In the genomic region with DNA sequence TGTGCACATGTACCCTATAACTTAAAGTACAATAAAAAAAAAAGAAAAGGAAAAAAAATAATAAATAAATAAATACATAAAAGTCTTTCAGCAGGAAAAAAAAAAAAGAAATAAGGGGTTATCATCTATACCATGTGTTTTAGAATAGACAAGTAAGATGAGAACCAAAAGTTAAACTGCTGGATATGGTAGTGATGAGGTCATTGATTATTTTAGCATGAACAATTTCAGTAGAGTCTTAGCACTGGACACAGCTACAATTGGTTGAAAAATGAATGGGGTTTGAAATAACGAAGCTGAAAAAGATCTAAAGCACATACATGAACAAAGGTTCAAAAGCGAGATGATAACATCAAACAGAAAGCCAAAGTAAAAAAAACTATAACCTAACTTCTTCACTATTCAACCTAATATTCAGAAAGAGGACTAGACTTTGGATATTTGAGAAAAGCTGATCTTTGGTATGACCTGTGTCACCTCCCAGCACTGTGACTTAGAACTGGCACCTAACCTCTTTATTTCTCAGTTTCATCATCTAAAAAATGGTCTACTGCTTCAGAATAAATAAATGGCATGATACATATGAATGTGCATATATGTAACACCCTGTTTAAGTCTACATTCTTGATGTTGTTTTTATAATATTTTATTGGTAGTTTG, we compare ENCODE assay signal across 24 cellular contexts.
"Had no signal": no experiment of that assay in that cellular context is flagged by ENCODE, and none has a peak within 500 bp of the region (broad histone marks: within the 10 kb centered on the region; RNA-seq: fewer than 3 reads in every experiment).

No MANE protein-coding gene starts in this region.

- H3K9me3 ChIP-seq: ovary, testis, thyroid gland, transverse colon had no signal

- FAIRE-seq: islet of Langerhans, urothelium cell line had no signal

- H3K4me1 ChIP-seq: right atrium auricular region, stomach, testis, thyroid gland, transverse colon, upper lobe of left lung had no signal

- H3K36me3 ChIP-seq: heart left ventricle, ovary, right atrium auricular region, stomach, thyroid gland, transverse colon, upper lobe of left lung had no signal

- DNase-seq: heart left ventricle; hypothalamus; immature natural killer cell; naive B cell; natural killer cell; nephron progenitor cell; ovary; stimulated activated CD4-positive, alpha-beta T cell treated with anti-CD3 and anti-CD28 coated beads, Interleukin-12 subunit alpha, Interleukin-12 subunit beta, amount 100 ng/mL, for 4 hours; stimulated activated CD4-positive, alpha-beta T cell treated with anti-CD3 and anti-CD28 coated beads, Interleukin-15, amount 100 ng/mL, for 24 hours; stimulated activated CD4-positive, alpha-beta T cell treated with anti-CD3 and anti-CD28 coated beads, Interleukin-2, amount 100 ng/mL, for 24 hours; stimulated activated CD4-positive, alpha-beta T cell treated with anti-CD3 and anti-CD28 coated beads, Interleukin-4, amount 100 ng/mL, for 1 hour; stimulated activated naive B cell treated with anti-CD40 and anti-IgM and Interleukin-4, amounts not matched to agents 10 μg/mL and 1 μg/mL and 100 μg/mL, for 72 hours; stimulated activated naive CD8-positive, alpha-beta T cell treated with anti-CD3 and anti-CD28 coated beads, Interleukin-15, Interleukin-2, amounts not matched to agents 100 U/mL and 50 U/mL, for 24 hours; stomach; testis; thyroid gland; transverse colon; upper lobe of left lung had no signal

- H3K27me3 ChIP-seq: heart left ventricle, ovary, right atrium auricular region, stomach, testis, thyroid gland, upper lobe of left lung had no signal

- H3K4me3 ChIP-seq: heart left ventricle, lung, ovary, right atrium auricular region, skin epidermis, stomach, testis, thyroid gland, transverse colon, upper lobe of left lung had no signal

- ATAC-seq: heart left ventricle; natural killer cell; sciatic nerve; stimulated activated naive CD8-positive, alpha-beta T cell treated with anti-CD3 and anti-CD28 coated beads, Interleukin-15, Interleukin-2, amounts not matched to agents 100 U/mL and 50 U/mL, for 24 hours had no signal

- H3K27ac ChIP-seq: heart left ventricle, ovary, right atrium auricular region, skin epidermis, stomach, testis, thyroid gland, transverse colon, upper lobe of left lung had no signal
